In the genomic region with DNA sequence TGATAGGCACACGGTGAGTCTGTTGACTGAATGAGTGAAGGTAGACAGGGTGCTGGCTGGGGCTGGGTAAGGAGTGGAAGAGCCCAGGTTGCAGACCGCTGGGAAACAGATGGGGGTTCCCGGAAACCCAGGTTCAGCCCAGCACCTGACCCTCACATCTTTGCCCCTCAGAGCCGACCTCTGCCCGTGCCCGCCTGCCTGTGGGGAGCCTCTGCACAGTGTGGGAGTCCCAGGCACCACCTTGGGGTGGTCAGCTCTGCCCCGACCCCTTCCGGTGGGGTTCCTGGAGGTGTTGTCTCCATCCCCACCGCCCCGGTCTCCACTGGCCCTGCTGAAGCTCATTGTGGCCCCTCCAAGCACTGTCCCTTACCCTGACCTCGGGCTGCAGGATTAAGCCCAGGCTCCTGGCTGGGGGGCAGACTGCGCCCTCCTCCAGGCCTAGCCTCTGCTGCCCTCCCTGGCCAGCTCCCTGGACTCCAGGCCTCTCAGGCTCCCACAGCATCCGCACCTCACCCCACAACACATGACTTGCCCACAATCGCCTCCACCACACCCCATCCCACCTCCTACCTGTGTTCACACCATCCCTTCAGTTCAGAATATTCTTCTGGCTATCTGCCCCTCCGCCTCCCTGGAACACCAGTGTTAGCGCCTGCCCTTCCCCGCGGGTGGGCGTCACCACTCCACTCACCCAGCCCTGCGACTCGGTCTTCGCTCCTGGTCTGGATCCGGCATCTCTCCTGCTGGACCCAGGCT, we compare ENCODE assay signal across 20 cellular contexts. TPM values are rescaled to one million over a fixed set of nuclear protein-coding genes. Genes with fewer than 3 reads are reported as not detected.
"Had no signal": no experiment of that assay in that cellular context is flagged by ENCODE, and none has a peak within 500 bp of the region (broad histone marks: within the 10 kb centered on the region; RNA-seq: fewer than 3 reads in every experiment).

No MANE protein-coding gene starts in this region.

- H3K36me3 ChIP-seq: breast epithelium, esophagus muscularis mucosa, neural progenitor cell had no signal

- ATAC-seq: T-helper 17 cell had no signal

- H3K36me3 Mint-ChIP-seq: activated naive CD8-positive, alpha-beta T cell; immature natural killer cell; neural progenitor cell had no signal

- H3K27ac Mint-ChIP-seq: activated B cell treated with CpG ODN at 0.5 μM for 24 hours; activated naive CD8-positive, alpha-beta T cell; activated T-cell treated with anti-CD3 and anti-CD28 coated beads, Interleukin-2, amount 50 U/mL, for 24 hours; immature natural killer cell; neural progenitor cell; progenitor cell of endocrine pancreas; T-helper 17 cell had no signal

- H3K4me3 Mint-ChIP-seq: activated B cell treated with CpG ODN at 0.5 μM for 24 hours; activated naive CD8-positive, alpha-beta T cell; activated T-cell treated with anti-CD3 and anti-CD28 coated beads, Interleukin-2, amount 50 U/mL, for 24 hours; immature natural killer cell; neural progenitor cell; T-helper 17 cell had no signal

- H3K9me3 ChIP-seq: testis had no signal

- DNase-seq: activated B cell treated with CpG ODN at 0.5 μM for 24 hours; activated CD4-positive, alpha-beta T cell treated with anti-CD3 and anti-CD28 coated beads, Interleukin-2, amount 50 U/mL, for 1 hour; activated effector memory CD4-positive, alpha-beta T cell treated with Interleukin-2 at 50 U/mL for 16 hours; anterior cingulate cortex; immature natural killer cell; mesendoderm; stimulated activated CD4-positive, alpha-beta T cell treated with anti-CD3 and anti-CD28 coated beads, Interleukin-2, amount 100 ng/mL, for 48 hours; stimulated activated naive CD4-positive, alpha-beta T cell treated with Interleukin-2 at 50 U/mL for 16 hours; testis had no signal

- H3K4me1 ChIP-seq: breast epithelium, testis had no signal

- H3K27ac ChIP-seq: breast epithelium, dorsolateral prefrontal cortex, esophagus muscularis mucosa, neural progenitor cell, testis had no signal

- H3K27me3 ChIP-seq: testis had no signal

- H3K4me1 Mint-ChIP-seq: activated B cell treated with CpG ODN at 0.5 μM for 24 hours, immature natural killer cell had no signal

- H3K9me3 Mint-ChIP-seq: activated B cell treated with CpG ODN at 0.5 μM for 24 hours had no signal

- H3K4me3 ChIP-seq: breast epithelium, dorsolateral prefrontal cortex, esophagus muscularis mucosa, neural progenitor cell, testis had no signal

RNA-seq across cellular contexts. Expression of a gene that starts 21.4 kb away (rescaled TPM):
- total RNA-seq: activated B cell treated with CpG ODN at 0.5 μM for 24 hours; activated CD8-positive, alpha-beta memory T cell treated with anti-CD3 and anti-CD28 coated beads for 36 hours; breast epithelium; fibroblast of villous mesenchyme; T-helper 17 cell; ureter had no signal
- polyA plus RNA-seq: immature natural killer cell had no signal
